1 cellular context compared by ENCODE assay signal in genomic region chr2:86079981-86080911, GRCh38.
A peak's percentile ranks its signal among the peaks of the same experiment; 100 is the strongest.
TF ChIP-seq lines count a peak whose summit lies in the region.

No MANE protein-coding gene starts in this region.

TF ChIP-seq in K562, 482 proteins besides CTCF, POLR2A, EP300 and RAD21 (continued from another document):
- TF ChIP-seq, protein P1, sequence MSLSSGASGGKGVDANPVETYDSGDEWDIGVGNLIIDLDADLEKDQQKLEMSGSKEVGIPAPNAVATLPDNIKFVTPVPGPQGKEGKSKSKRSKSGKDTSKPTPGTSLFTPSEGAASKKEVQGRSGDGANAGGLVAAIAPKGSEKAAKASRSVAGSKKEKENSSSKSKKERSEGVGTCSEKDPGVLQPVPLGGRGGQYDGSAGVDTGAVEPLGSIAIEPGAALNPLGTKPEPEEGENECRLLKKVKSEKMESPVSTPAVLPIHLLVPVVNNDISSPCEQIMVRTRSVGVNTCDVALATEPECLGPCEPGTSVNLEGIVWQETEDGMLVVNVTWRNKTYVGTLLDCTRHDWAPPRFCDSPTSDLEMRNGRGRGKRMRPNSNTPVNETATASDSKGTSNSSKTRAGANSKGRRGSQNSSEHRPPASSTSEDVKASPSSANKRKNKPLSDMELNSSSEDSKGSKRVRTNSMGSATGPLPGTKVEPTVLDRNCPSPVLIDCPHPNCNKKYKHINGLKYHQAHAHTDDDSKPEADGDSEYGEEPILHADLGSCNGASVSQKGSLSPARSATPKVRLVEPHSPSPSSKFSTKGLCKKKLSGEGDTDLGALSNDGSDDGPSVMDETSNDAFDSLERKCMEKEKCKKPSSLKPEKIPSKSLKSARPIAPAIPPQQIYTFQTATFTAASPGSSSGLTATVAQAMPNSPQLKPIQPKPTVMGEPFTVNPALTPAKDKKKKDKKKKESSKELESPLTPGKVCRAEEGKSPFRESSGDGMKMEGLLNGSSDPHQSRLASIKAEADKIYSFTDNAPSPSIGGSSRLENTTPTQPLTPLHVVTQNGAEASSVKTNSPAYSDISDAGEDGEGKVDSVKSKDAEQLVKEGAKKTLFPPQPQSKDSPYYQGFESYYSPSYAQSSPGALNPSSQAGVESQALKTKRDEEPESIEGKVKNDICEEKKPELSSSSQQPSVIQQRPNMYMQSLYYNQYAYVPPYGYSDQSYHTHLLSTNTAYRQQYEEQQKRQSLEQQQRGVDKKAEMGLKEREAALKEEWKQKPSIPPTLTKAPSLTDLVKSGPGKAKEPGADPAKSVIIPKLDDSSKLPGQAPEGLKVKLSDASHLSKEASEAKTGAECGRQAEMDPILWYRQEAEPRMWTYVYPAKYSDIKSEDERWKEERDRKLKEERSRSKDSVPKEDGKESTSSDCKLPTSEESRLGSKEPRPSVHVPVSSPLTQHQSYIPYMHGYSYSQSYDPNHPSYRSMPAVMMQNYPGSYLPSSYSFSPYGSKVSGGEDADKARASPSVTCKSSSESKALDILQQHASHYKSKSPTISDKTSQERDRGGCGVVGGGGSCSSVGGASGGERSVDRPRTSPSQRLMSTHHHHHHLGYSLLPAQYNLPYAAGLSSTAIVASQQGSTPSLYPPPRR (CRISPR knock-in tag; IDR thresholded peaks at IDR 0.05; ENCODE audit: borderline replicate concordance), result no peak
- no peak for TF ChIP-seq FOXJ3 (CRISPR knock-in tag; IDR thresholded peaks at IDR 0.05)
- TF ChIP-seq RCOR1 (IDR thresholded peaks at IDR 0.05; ENCODE audit: borderline replicate concordance in 1 of 2, low read depth in 2 of 2, low read length in 2 of 2), result peak in 1 of 2 experiments; percentile 40; a peak in 1 of 4 replicates
- TF ChIP-seq SPI1 (IDR thresholded peaks at IDR 0.05; ENCODE audit: borderline replicate concordance, low read depth, low read length), result no peak
- TF ChIP-seq ZSCAN32 (CRISPR knock-in tag; IDR thresholded peaks at IDR 0.05), result no peak
- 0 out of 2 replicates have a peak, but pooled peaks have one; percentile 39 for TF ChIP-seq SMAD4 (CRISPR knock-in tag; conservative IDR thresholded peaks at IDR 0.05)
- TF ChIP-seq PML (IDR thresholded peaks at IDR 0.05; ENCODE audit: low read length), result no peak
- no peak for TF ChIP-seq BCL6 (CRISPR knock-in tag; IDR thresholded peaks at IDR 0.05)
- TF ChIP-seq, protein P2, sequence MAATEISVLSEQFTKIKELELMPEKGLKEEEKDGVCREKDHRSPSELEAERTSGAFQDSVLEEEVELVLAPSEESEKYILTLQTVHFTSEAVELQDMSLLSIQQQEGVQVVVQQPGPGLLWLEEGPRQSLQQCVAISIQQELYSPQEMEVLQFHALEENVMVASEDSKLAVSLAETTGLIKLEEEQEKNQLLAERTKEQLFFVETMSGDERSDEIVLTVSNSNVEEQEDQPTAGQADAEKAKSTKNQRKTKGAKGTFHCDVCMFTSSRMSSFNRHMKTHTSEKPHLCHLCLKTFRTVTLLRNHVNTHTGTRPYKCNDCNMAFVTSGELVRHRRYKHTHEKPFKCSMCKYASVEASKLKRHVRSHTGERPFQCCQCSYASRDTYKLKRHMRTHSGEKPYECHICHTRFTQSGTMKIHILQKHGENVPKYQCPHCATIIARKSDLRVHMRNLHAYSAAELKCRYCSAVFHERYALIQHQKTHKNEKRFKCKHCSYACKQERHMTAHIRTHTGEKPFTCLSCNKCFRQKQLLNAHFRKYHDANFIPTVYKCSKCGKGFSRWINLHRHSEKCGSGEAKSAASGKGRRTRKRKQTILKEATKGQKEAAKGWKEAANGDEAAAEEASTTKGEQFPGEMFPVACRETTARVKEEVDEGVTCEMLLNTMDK (IDR thresholded peaks at IDR 0.05; ENCODE audit: borderline replicate concordance, insufficient read depth, low read depth, low read length, poor library complexity, severe bottlenecking), result peak; percentile 68
- TF ChIP-seq, protein P3, sequence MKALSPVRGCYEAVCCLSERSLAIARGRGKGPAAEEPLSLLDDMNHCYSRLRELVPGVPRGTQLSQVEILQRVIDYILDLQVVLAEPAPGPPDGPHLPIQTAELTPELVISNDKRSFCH (CRISPR knock-in tag; IDR thresholded peaks at IDR 0.05), result no peak
- TF ChIP-seq, protein P3 (tag; IDR thresholded peaks at IDR 0.05), result no peak
- TF ChIP-seq RUNX1 (IDR thresholded peaks at IDR 0.05; ENCODE audit: low read depth), result no peak
- TF ChIP-seq STAT6 (CRISPR knock-in tag; IDR thresholded peaks at IDR 0.05), result no peak
- TF ChIP-seq ZZZ3 (IDR thresholded peaks at IDR 0.05), result no peak
- TF ChIP-seq HNRNPUL1 (IDR thresholded peaks at IDR 0.05; ENCODE audit: low read length), result no peak
- TF ChIP-seq NBN (IDR thresholded peaks at IDR 0.05; ENCODE audit: low read depth), result no peak
- TF ChIP-seq BRCA1 (IDR thresholded peaks at IDR 0.05), result no peak
- no peak for TF ChIP-seq BRCA1 (CRISPR knock-in tag; IDR thresholded peaks at IDR 0.05)
- TF ChIP-seq, protein P4, sequence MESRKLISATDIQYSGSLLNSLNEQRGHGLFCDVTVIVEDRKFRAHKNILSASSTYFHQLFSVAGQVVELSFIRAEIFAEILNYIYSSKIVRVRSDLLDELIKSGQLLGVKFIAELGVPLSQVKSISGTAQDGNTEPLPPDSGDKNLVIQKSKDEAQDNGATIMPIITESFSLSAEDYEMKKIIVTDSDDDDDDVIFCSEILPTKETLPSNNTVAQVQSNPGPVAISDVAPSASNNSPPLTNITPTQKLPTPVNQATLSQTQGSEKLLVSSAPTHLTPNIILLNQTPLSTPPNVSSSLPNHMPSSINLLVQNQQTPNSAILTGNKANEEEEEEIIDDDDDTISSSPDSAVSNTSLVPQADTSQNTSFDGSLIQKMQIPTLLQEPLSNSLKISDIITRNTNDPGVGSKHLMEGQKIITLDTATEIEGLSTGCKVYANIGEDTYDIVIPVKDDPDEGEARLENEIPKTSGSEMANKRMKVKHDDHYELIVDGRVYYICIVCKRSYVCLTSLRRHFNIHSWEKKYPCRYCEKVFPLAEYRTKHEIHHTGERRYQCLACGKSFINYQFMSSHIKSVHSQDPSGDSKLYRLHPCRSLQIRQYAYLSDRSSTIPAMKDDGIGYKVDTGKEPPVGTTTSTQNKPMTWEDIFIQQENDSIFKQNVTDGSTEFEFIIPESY (CRISPR knock-in tag; IDR thresholded peaks at IDR 0.05), result peak; percentile 98
- TF ChIP-seq STAG1 (CRISPR knock-in tag; IDR thresholded peaks at IDR 0.05; ENCODE audit: borderline replicate concordance), result peak; percentile 85
- TF ChIP-seq ZBTB11 (CRISPR knock-in tag; IDR thresholded peaks at IDR 0.05), result no peak
- peak; percentile 88 for TF ChIP-seq DEAF1 (CRISPR knock-in tag; IDR thresholded peaks at IDR 0.05)
- TF ChIP-seq ZBTB8A (IDR thresholded peaks at IDR 0.05; ENCODE audit: partially characterized antibody), result no peak
- no peak for TF ChIP-seq HNRNPK (IDR thresholded peaks at IDR 0.05; ENCODE audit: low read depth, low read length, poor library complexity, severe bottlenecking)
- 0 out of 2 replicates have a peak, but pooled peaks have one; percentile 20 for TF ChIP-seq CXXC5 (CRISPR knock-in tag; IDR thresholded peaks at IDR 0.05)
- no peak for TF ChIP-seq TSC22D4 (tag; IDR thresholded peaks at IDR 0.05)
